In genomic region chr3:16462679-16463078, GRCh38 we compare ENCODE assay signal across 14 cellular contexts. TPM values are rescaled to one million over a fixed set of nuclear protein-coding genes. Genes with fewer than 3 reads are reported as not detected.
A peak's percentile ranks its signal among the peaks of the same experiment; 100 is the strongest.
DNase-seq lines count a peak whose midpoint lies in the region; ATAC-seq and TF ChIP-seq lines count a peak whose summit lies in the region.
"Had no signal": no experiment of that assay in that cellular context is flagged by ENCODE, and none has a peak within 500 bp of the region (broad histone marks: within the 10 kb centered on the region; RNA-seq: fewer than 3 reads in every experiment).

No MANE protein-coding gene starts in this region.

- H3K36me3 Mint-ChIP-seq in activated CD4-positive, alpha-beta memory T cell treated with anti-CD3 and anti-CD28 coated beads, Interleukin-2, amount 10 ng/mL, durations not matched to agents 7 days and 5 days (ENCODE audit: low read depth), result peaks cover 41% of the 10 kb centered on the region
- peaks cover 5 to 8% (median 8%) of the 10 kb centered on the region in 3 donors for H3K36me3 Mint-ChIP-seq in immature natural killer cell

- peaks cover 7% of the 10 kb centered on the region for H3F3A ChIP-seq in SK-N-SH (replicated peaks; ENCODE audit: insufficient read depth)

- CTCF ChIA-PET in activated CD4-positive, alpha-beta memory T cell treated with anti-CD3 and anti-CD28 coated beads, Interleukin-2, amount 10 ng/mL, durations not matched to agents 7 days and 5 days (lab: Charles Lee), result no interaction called here
- CTCF ChIA-PET in SK-N-SH (lab: Yijun Ruan, JAX), result interaction anchor here (1.0 to 1.3 kb wide), 2 partner anchors 59 to 87 kb away, joined by 3 read pairs; no protein-coding TSS in a partner anchor

- no peaks in the 10 kb centered on the region for H3K27me3 Mint-ChIP-seq in activated CD4-positive, alpha-beta memory T cell treated with anti-CD3 and anti-CD28 coated beads, Interleukin-2, amount 10 ng/mL, durations not matched to agents 7 days and 5 days
- H3K27me3 Mint-ChIP-seq in immature natural killer cell (ENCODE audit: low read depth in 3 of 3), result no peaks in the 10 kb centered on the region

- H3K9me2 ChIP-seq in SK-N-SH, result no peaks in the 10 kb centered on the region

- no peak overlapping the region for H3K4me3 ChIP-seq in BLaER1 treated with 17β-estradiol and CSF1 and Interleukin-3, amounts not matched to agents 10 nM and 100 nM
- no peak overlapping the region for H3K4me3 ChIP-seq in DND-41 (ENCODE audit: low read depth in 1 of 2, low read length in 2 of 2)
- no peak overlapping the region for H3K4me3 ChIP-seq in SK-N-SH (ENCODE audit: low read depth in 2 of 2, low read length in 1 of 2)
- H3K4me3 ChIP-seq: adrenal gland, lung, SK-N-MC, thoracic aorta had no signal

- no peak overlapping the region for H3K4me3 Mint-ChIP-seq in activated CD4-positive, alpha-beta memory T cell treated with anti-CD3 and anti-CD28 coated beads, Interleukin-2, amount 10 ng/mL, durations not matched to agents 7 days and 5 days
- H3K4me3 Mint-ChIP-seq in immature natural killer cell, result peak overlapping the region; percentile 7 to 61 (median 44)

- H3K9ac ChIP-seq in BLaER1 treated with 17β-estradiol and CSF1 and Interleukin-3, amounts not matched to agents 10 nM and 100 nM, result no peak overlapping the region
- H3K9ac ChIP-seq in DND-41 (ENCODE audit: low read depth, low read length) (no peak overlapping the region), SK-N-SH (no peak overlapping the region)

- H2AFZ ChIP-seq in DND-41 (ENCODE audit: low read depth, low read length) (no peak overlapping the region), SK-N-SH (ENCODE audit: low read depth) (no peak overlapping the region)

- H3K4me2 ChIP-seq in BLaER1 treated with 17β-estradiol and CSF1 and Interleukin-3, amounts not matched to agents 10 nM and 100 nM, result peak overlapping the region in 10 of 11 experiments; percentile 1 to 51 (median 32); a peak in 13 of 22 replicates
- no peak overlapping the region for H3K4me2 ChIP-seq in DND-41 (ENCODE audit: insufficient read depth, low read length)
- H3K4me2 ChIP-seq in SK-N-SH, result no peak overlapping the region

- peaks cover 47 to 82% (median 60%) of the 10 kb centered on the region in 11 experiments for H3K36me3 ChIP-seq in BLaER1 treated with 17β-estradiol and CSF1 and Interleukin-3, amounts not matched to agents 10 nM and 100 nM
- H3K36me3 ChIP-seq in DND-41 (ENCODE audit: insufficient read depth, low read length), result peaks cover 34% of the 10 kb centered on the region; the same call in 1 of the 2 replicates
- peaks cover 0 to 5% of the 10 kb centered on the region in 2 experiments for H3K36me3 ChIP-seq in SK-N-SH (replicated peaks in 1 of 2; ENCODE audit: control insufficient read depth in 1 of 2, insufficient read depth in 2 of 2, low read length in 1 of 2)
- H3K36me3 ChIP-seq: adrenal gland, thoracic aorta had no signal

- H4K20me1 ChIP-seq in BLaER1 treated with 17β-estradiol and CSF1 and Interleukin-3, amounts not matched to agents 10 nM and 100 nM, result peaks cover 0 to 90% (median 39%) of the 10 kb centered on the region in 11 experiments; a peak in 14 of 22 replicates
- H4K20me1 ChIP-seq in DND-41 (ENCODE audit: insufficient read depth, low read length) (peaks cover 12% of the 10 kb centered on the region), SK-N-SH (ENCODE audit: insufficient read depth) (no peaks in the 10 kb centered on the region)

- no peak for TF ChIP-seq EP300 in SK-N-SH (IDR thresholded peaks at IDR 0.05; ENCODE audit: borderline replicate concordance in 1 of 2, low read depth in 1 of 2, low read length in 1 of 2)

- peaks cover 0 to 29% (median 6%) of the 10 kb centered on the region in 11 experiments; a peak in 10 of 22 replicates for H3K9me3 ChIP-seq in BLaER1 treated with 17β-estradiol and CSF1 and Interleukin-3, amounts not matched to agents 10 nM and 100 nM (replicated peaks in 1 of 11)
- H3K9me3 ChIP-seq in DND-41 (ENCODE audit: insufficient read depth, low read length, severe bottlenecking) (no peaks in the 10 kb centered on the region), SK-N-SH (no peaks in the 10 kb centered on the region)
- H3K9me3 ChIP-seq: adrenal gland, thoracic aorta had no signal

- DNase-seq in DND-41, result no peak
- peak; percentile 47 for DNase-seq in activated CD4-positive, alpha-beta memory T cell treated with anti-CD3 and anti-CD28 coated beads, Interleukin-2, amount 10 ng/mL, durations not matched to agents 7 days and 5 days
- DNase-seq in immature natural killer cell, result peak; percentile 29 to 55 (median 40)
- no peak for DNase-seq in SK-N-SH
- no peak for DNase-seq in NCI-H1694 (lab: John Stamatoyannopoulos, UW)
- DNase-seq: adrenal gland; NCI-H1417; stimulated activated CD4-positive, alpha-beta T cell treated with anti-CD3 and anti-CD28 coated beads, Interleukin-4, amount 100 ng/mL, for 1 hour had no signal

- 91% methylated on average over 5 of the region's 5 CpGs for WGBS in SK-N-SH (ENCODE audit: low lambda C conversion rate)

- H3K9me3 Mint-ChIP-seq in activated CD4-positive, alpha-beta memory T cell treated with anti-CD3 and anti-CD28 coated beads, Interleukin-2, amount 10 ng/mL, durations not matched to agents 7 days and 5 days, result no peaks in the 10 kb centered on the region
- no peaks in the 10 kb centered on the region for H3K9me3 Mint-ChIP-seq in immature natural killer cell

- H3K79me2 ChIP-seq in DND-41 (ENCODE audit: insufficient read depth, low read length) (peaks cover 55% of the 10 kb centered on the region), SK-N-SH (ENCODE audit: insufficient read depth) (peaks cover 20% of the 10 kb centered on the region; the same call in 1 of the 2 replicates)

- H3K27ac Mint-ChIP-seq in activated CD4-positive, alpha-beta memory T cell treated with anti-CD3 and anti-CD28 coated beads, Interleukin-2, amount 10 ng/mL, durations not matched to agents 7 days and 5 days, result peak overlapping the region; percentile 65
- H3K27ac Mint-ChIP-seq in immature natural killer cell, result peak overlapping the region; percentile 73 to 92 (median 88)

- TF ChIP-seq CTCF in DND-41 (IDR thresholded peaks at IDR 0.05; ENCODE audit: borderline replicate concordance, extremely low read depth, low read length, poor library complexity, severe bottlenecking) (no peak), SK-N-SH (IDR thresholded peaks at IDR 0.05) (no peak)

- 0 out of 22 replicates have a peak overlapping the region, but pooled peaks of 1 of the 11 experiments have one; percentile 25 for H3K27ac ChIP-seq in BLaER1 treated with 17β-estradiol and CSF1 and Interleukin-3, amounts not matched to agents 10 nM and 100 nM
- H3K27ac ChIP-seq in DND-41 (ENCODE audit: low read length) (no peak overlapping the region), SK-N-SH (ENCODE audit: low read depth in 2 of 2, low read length in 1 of 2) (peak overlapping the region in 1 of 2 experiments; percentile 96; a peak in 2 of 4 replicates)
- H3K27ac ChIP-seq: adrenal gland, SK-N-MC, thoracic aorta had no signal

- H3K4me1 Mint-ChIP-seq in activated CD4-positive, alpha-beta memory T cell treated with anti-CD3 and anti-CD28 coated beads, Interleukin-2, amount 10 ng/mL, durations not matched to agents 7 days and 5 days, result peaks cover 42% of the 10 kb centered on the region
- peaks cover 56 to 87% of the 10 kb centered on the region in 2 donors for H3K4me1 Mint-ChIP-seq in immature natural killer cell

- no peaks in the 10 kb centered on the region for H3K27me3 ChIP-seq in BLaER1 treated with 17β-estradiol and CSF1 and Interleukin-3, amounts not matched to agents 10 nM and 100 nM
- no peaks in the 10 kb centered on the region for H3K27me3 ChIP-seq in DND-41 (ENCODE audit: insufficient read depth, low read length, poor library complexity)
- no peaks in the 10 kb centered on the region for H3K27me3 ChIP-seq in SK-N-SH (ENCODE audit: insufficient read depth)
- H3K27me3 ChIP-seq: adrenal gland had no signal

- POLR2A ChIA-PET in activated CD4-positive, alpha-beta memory T cell treated with anti-CD3 and anti-CD28 coated beads, Interleukin-2, amount 10 ng/mL, durations not matched to agents 7 days and 5 days (lab: Charles Lee), result interaction anchor here (1.3 kb wide), 1 partner anchor 50 kb away, joined by 3 read pairs; no protein-coding TSS in a partner anchor
- POLR2A ChIA-PET in SK-N-SH (lab: Yijun Ruan, JAX), result interaction anchor here (2.2 kb wide), 1 partner anchor 54 kb away, joined by 17 read pairs; no protein-coding TSS in a partner anchor

- ATAC-seq in DND-41 (ENCODE audit: insufficient read depth, low read depth) (peak; percentile 37), GM19395 (IDR thresholded peaks at IDR 0.05; ENCODE audit: unreplicated experiment) (no peak)
- ATAC-seq: Panc1 had no signal

- TF ChIP-seq RAD21 in SK-N-SH (IDR thresholded peaks at IDR 0.05; ENCODE audit: low read length), result no peak

- peaks cover 17 to 32% (median 22%) of the 10 kb centered on the region in 10 experiments for H3K4me1 ChIP-seq in BLaER1 treated with 17β-estradiol and CSF1 and Interleukin-3, amounts not matched to agents 10 nM and 100 nM
- no peaks in the 10 kb centered on the region for H3K4me1 ChIP-seq in DND-41 (ENCODE audit: insufficient read depth, low read length)
- H3K4me1 ChIP-seq in SK-N-SH (ENCODE audit: control insufficient read depth in 1 of 2, insufficient read depth in 2 of 2, low read depth in 1 of 2, low read length in 1 of 2), result peaks cover 5 to 37% of the 10 kb centered on the region in 2 experiments; a peak in 3 of 4 replicates

TF ChIP-seq in SK-N-SH, 30 proteins besides CTCF, POLR2A, EP300 and RAD21 (continues in another document):
- TF ChIP-seq NRF1 (IDR thresholded peaks at IDR 0.05; ENCODE audit: low read depth, low read length) (no peak), ZBTB33 (IDR thresholded peaks at IDR 0.05; ENCODE audit: borderline replicate concordance, low read depth) (no peak)

RNA-seq across cellular contexts. Expression of gene RFTN1, which starts 50.8 kb away (rescaled TPM):
- total RNA-seq in activated CD4-positive, alpha-beta memory T cell treated with anti-CD3 and anti-CD28 coated beads, Interleukin-2, amount 10 ng/mL, durations not matched to agents 7 days and 5 days, result 10 to 100 TPM; 74.9 to 75.1 TPM
- polyA plus RNA-seq in immature natural killer cell (100 to 1,000 TPM in 2 of 3 donors, 10 to 100 TPM in 1; 96.5 to 194 (median 109) TPM), SK-N-SH (2012; rRNA removed) (21.2 and 22.6 TPM in 2 replicates)
- 24.3 and 25.7 TPM in 2 replicates for polyA plus RNA-seq in SK-N-SH (2012; cell fraction: cytosol; rRNA removed)
- 27.3 and 28.7 TPM in 2 replicates for polyA plus RNA-seq in SK-N-SH (2012; cell fraction: nucleus; rRNA removed)

Comparison
In these comparisons a context has a peak if more than half of its experiments do, and no peak if none do; other contexts are left out.
1. H3K4me2 ChIP-seq: peak in BLaER1 treated with 17β-estradiol and CSF1 and Interleukin-3, amounts not matched to agents 10 nM and 100 nM (10 of 11); none in DND-41 (single experiment) and SK-N-SH (single experiment).
2. DNase-seq: peak in activated CD4-positive, alpha-beta memory T cell treated with anti-CD3 and anti-CD28 coated beads, Interleukin-2, amount 10 ng/mL, durations not matched to agents 7 days and 5 days (single experiment) and immature natural killer cell (3 of 3); none in DND-41 (single experiment), SK-N-SH (single experiment) and NCI-H1694 (single experiment).